Comparison of ENCODE assay signal across 4 cellular contexts in genomic region chr3:135337176-135337575, GRCh38.
"Had no signal": no experiment of that assay in that cellular context is flagged by ENCODE, and none has a peak within 500 bp of the region (broad histone marks: within the 10 kb centered on the region; RNA-seq: fewer than 3 reads in every experiment).

No MANE protein-coding gene starts in this region.

- ATAC-seq: GM23338 had no signal

- DNase-seq: H9, HCEC 1CT, IMR-90 had no signal

- H3K4me3 Mint-ChIP-seq: GM23338, H9 had no signal

- H2AFZ ChIP-seq: GM23338 had no signal

- H3K4me2 ChIP-seq: GM23338 had no signal

- H3K4me1 Mint-ChIP-seq: GM23338 had no signal

- H3K27ac Mint-ChIP-seq: GM23338, H9 had no signal

- H3K4me3 ChIP-seq: GM23338 had no signal
